ENCODE assay signal across 11 cellular contexts in the genomic region with DNA sequence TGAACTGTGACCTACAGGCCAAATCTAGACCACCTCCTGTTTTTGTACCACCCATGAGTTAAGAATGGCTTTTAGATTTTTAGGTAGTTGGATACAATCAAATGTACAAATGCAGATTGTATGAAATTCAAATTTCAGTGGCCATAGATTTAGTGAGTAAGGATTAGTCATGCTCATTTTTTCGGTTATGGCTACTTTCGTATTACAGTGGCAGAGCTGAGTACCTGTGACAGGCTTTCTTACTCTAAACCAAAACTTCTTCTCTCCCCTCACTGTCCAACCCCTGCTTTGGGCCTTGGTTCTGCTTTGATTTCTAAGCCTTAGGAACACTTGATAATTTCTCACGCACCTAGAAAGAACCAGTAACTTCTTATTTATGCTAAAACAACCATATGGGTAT.
DNase-seq lines count a peak whose midpoint lies in the region; ATAC-seq, FAIRE-seq and TF ChIP-seq lines count a peak whose summit lies in the region.
"Had no signal": no experiment of that assay in that cellular context is flagged by ENCODE, and none has a peak within 500 bp of the region (broad histone marks: within the 10 kb centered on the region; RNA-seq: fewer than 3 reads in every experiment).

No MANE protein-coding gene starts in this region.

- peak overlapping the region; percentile 60 for H3K4me2 ChIP-seq in GM12878 (ENCODE audit: control insufficient read depth, insufficient read depth)
- H3K4me2 ChIP-seq in trophoblast cell (ENCODE audit: low read length) = no peak overlapping the region
- H3K4me2 ChIP-seq: neural progenitor cell had no signal

- CTCF ChIA-PET in GM12878 (lab: Yijun Ruan, JAX) = interaction anchor here (0.7 to 6.0 kb wide), 7 partner anchors 11 to 193 kb away, joined by 3 to 36 read pairs (median 5); no protein-coding TSS in a partner anchor

- H3K18ac ChIP-seq in trophoblast cell (ENCODE audit: low read length) = no peak overlapping the region

- H3K4me1 ChIP-seq in GM12878 (ENCODE audit: control insufficient read depth, insufficient read depth, low read length) (peaks cover 46% of the 10 kb centered on the region), trophoblast cell (ENCODE audit: control insufficient read depth in 1 of 2, insufficient read depth in 2 of 2, low read length in 2 of 2) (peaks cover 10 to 15% of the 10 kb centered on the region in 2 experiments)

- POLR2A ChIA-PET in GM12878 (lab: Charles Lee) = interaction anchor here (0.9 to 8.6 kb wide), 8 partner anchors 11 to 33 kb away, joined by 3 to 126 read pairs (median 6); no protein-coding TSS in a partner anchor

- BruUV-seq in GM12878 (replicated peaks; lab: Mats Ljungman, UMichigan) = no TSS peak

- H2BK12ac ChIP-seq in trophoblast cell (ENCODE audit: low read length) = no peak overlapping the region

- TF ChIP-seq POLR2A in GM12878 (IDR thresholded peaks at IDR 0.05; ENCODE audit: low read depth, low read length) = no peak

- no peak overlapping the region for H3K4me3 ChIP-seq in GM12878
- H3K4me3 ChIP-seq in trophoblast cell (ENCODE audit: low read depth, low read length) = no peak overlapping the region
- H3K4me3 ChIP-seq: neural progenitor cell had no signal

- H2AK5ac ChIP-seq in trophoblast cell (ENCODE audit: low read length) = no peak overlapping the region

- no peaks in the 10 kb centered on the region for H3K36me3 ChIP-seq in GM12878 (ENCODE audit: control insufficient read depth in 2 of 2, insufficient read depth in 2 of 2, low read length in 1 of 2)
- H3K36me3 ChIP-seq in trophoblast cell (ENCODE audit: control insufficient read depth in 1 of 2, insufficient read depth in 2 of 2, low read length in 2 of 2) = no peaks in the 10 kb centered on the region

- H3K27ac Mint-ChIP-seq in stimulated activated naive CD8-positive, alpha-beta T cell treated with anti-CD3 and anti-CD28 coated beads, Interleukin-15, amount 100 ng/mL, for 72 hours = peak overlapping the region in 1 of 2 donors; percentile 12
- H3K27ac Mint-ChIP-seq: neural progenitor cell had no signal

- TF ChIP-seq CTCF in GM12878 (IDR thresholded peaks at IDR 0.05 in 2 of 3, conservative IDR thresholded peaks at IDR 0.05 in 1 of 3; ENCODE audit: control insufficient read depth in 2 of 3, extremely low read depth in 1 of 3, insufficient read depth in 1 of 3, low read depth in 3 of 3, low read length in 3 of 3) = no peak

- in situ Hi-C loops in GM12878 (cut with MboI) = no loop called here

- TF ChIP-seq RAD21 in GM12878 (IDR thresholded peaks at IDR 0.05; ENCODE audit: insufficient read depth, low read depth, low read length) = no peak

- H4K12ac ChIP-seq in trophoblast cell (ENCODE audit: low read depth, low read length) = no peak overlapping the region

- peaks cover 9% of the 10 kb centered on the region; the same call in 2 of the 3 replicates for H3K9me3 ChIP-seq in GM12878 (replicated peaks; ENCODE audit: control insufficient read depth, insufficient read depth, low read length)
- no peaks in the 10 kb centered on the region for H3K9me3 ChIP-seq in trophoblast cell (ENCODE audit: insufficient read depth, low read depth, low read length)

- no peak overlapping the region for H3K23ac ChIP-seq in trophoblast cell (ENCODE audit: low read length)

- FAIRE-seq in GM12878 (lab: Jason Lieb, UNC) = no peak

- H3K79me2 ChIP-seq in GM12878 (ENCODE audit: control insufficient read depth, insufficient read depth, low read length) (no peaks in the 10 kb centered on the region), trophoblast cell (ENCODE audit: control insufficient read depth, insufficient read depth, low read length, poor library complexity) (no peaks in the 10 kb centered on the region)

- TF ChIP-seq EP300 in GM12878 (IDR thresholded peaks at IDR 0.05; ENCODE audit: borderline replicate concordance in 1 of 2, control insufficient read depth in 1 of 2, low read depth in 2 of 2, low read length in 2 of 2) = peak in 1 of 2 experiments; percentile 35; a peak in 1 of 4 replicates

- H2BK120ac ChIP-seq in trophoblast cell (ENCODE audit: insufficient read depth, low read length, poor library complexity) = no peak overlapping the region

- no peaks in the 10 kb centered on the region for H3K27me3 Mint-ChIP-seq in stimulated activated naive CD8-positive, alpha-beta T cell treated with anti-CD3 and anti-CD28 coated beads, Interleukin-15, amount 100 ng/mL, for 72 hours

- intact Hi-C loops in GM12878 (cut with micrococcal nuclease; ENCODE audit: unreplicated experiment) = no loop called here

- no peak overlapping the region for H4K8ac ChIP-seq in trophoblast cell (ENCODE audit: low read depth, low read length)

- no peak overlapping the region for H3K4ac ChIP-seq in trophoblast cell (ENCODE audit: low read depth, low read length)

- H3K27me3 ChIP-seq in GM12878 (replicated peaks in 1 of 2; ENCODE audit: control insufficient read depth in 2 of 2, insufficient read depth in 2 of 2, low read length in 1 of 2) = no peaks in the 10 kb centered on the region
- H3K27me3 ChIP-seq in trophoblast cell (ENCODE audit: insufficient read depth, low read length) = no peaks in the 10 kb centered on the region
- H3K27me3 ChIP-seq: neural progenitor cell had no signal

- H2BK5ac ChIP-seq in trophoblast cell (ENCODE audit: low read depth, low read length, poor library complexity) = no peak overlapping the region

- H3K27ac ChIP-seq in GM12878 (ENCODE audit: control insufficient read depth, insufficient read depth) (peak overlapping the region; percentile 73), trophoblast cell (ENCODE audit: low read depth, low read length) (no peak overlapping the region)
- H3K27ac ChIP-seq: neural progenitor cell had no signal

- DNase-seq in activated CD4-positive, CD25-positive, alpha-beta regulatory T cell treated with anti-CD3 and anti-CD28 coated beads, Interleukin-2, amount 50 U/mL, for 72 hours = no peak
- DNase-seq in GM12878 (ENCODE audit: low read depth, low spot score) = no peak
- DNase-seq in stimulated activated naive CD8-positive, alpha-beta T cell treated with anti-CD3 and anti-CD28 coated beads, Interleukin-15, amount 100 ng/mL, for 72 hours = no peak
- DNase-seq in trophoblast cell = no peak
- no peak for DNase-seq in kidney glomerular epithelial cell (lab: John Stamatoyannopoulos, UW)
- no peak for DNase-seq in MV-4-11 (lab: John Stamatoyannopoulos, UW)
- DNase-seq: H9, OCI-M1 had no signal

- H3K9ac ChIP-seq in GM12878 (ENCODE audit: control insufficient read depth, insufficient read depth, low read length) = no peak overlapping the region; the same call in 1 of the 2 replicates
- H3K9ac ChIP-seq in trophoblast cell (ENCODE audit: low read length) = no peak overlapping the region
- H3K9ac ChIP-seq: neural progenitor cell had no signal

- no peak overlapping the region for H3K14ac ChIP-seq in trophoblast cell (ENCODE audit: low read length)

- peaks cover 3% of the 10 kb centered on the region for H3K79me1 ChIP-seq in trophoblast cell (ENCODE audit: low read length)

- SMC1A ChIA-PET in GM12878 (lab: Charles Lee; ENCODE audit: uncharacterized antibody, unreplicated experiment) = interaction anchor here (0.7 to 12.4 kb wide), 14 partner anchors 10 to 267 kb away, joined by 3 to 178 read pairs (median 6); no protein-coding TSS in a partner anchor

- H4K20me1 ChIP-seq in GM12878 (ENCODE audit: control insufficient read depth, insufficient read depth) = no peaks in the 10 kb centered on the region

- no peak overlapping the region for H4K91ac ChIP-seq in trophoblast cell (ENCODE audit: low read depth, low read length)

- WGBS in GM12878 (ENCODE audit: insufficient coverage, insufficient replicate concordance, low lambda C conversion rate, missing lambda C conversion rate) = 16% methylated on average over 3 of the region's 3 CpGs
- no CpG with 5 or more reads among the region's 3 CpGs for WGBS in trophoblast cell (ENCODE audit: extremely low coverage, insufficient coverage, insufficient read length)

- peaks cover 0 to 5% of the 10 kb centered on the region in 2 donors for H3K9me3 Mint-ChIP-seq in stimulated activated naive CD8-positive, alpha-beta T cell treated with anti-CD3 and anti-CD28 coated beads, Interleukin-15, amount 100 ng/mL, for 72 hours

- H2AFZ ChIP-seq in GM12878 (ENCODE audit: control insufficient read depth, low read depth, low read length) (peak overlapping the region; percentile 55), trophoblast cell (ENCODE audit: insufficient read depth, low read length, poor library complexity) (no peak overlapping the region)

- ATAC-seq in activated CD4-positive, CD25-positive, alpha-beta regulatory T cell treated with anti-CD3 and anti-CD28 coated beads, Interleukin-2, amount 50 U/mL, for 24 hours = peak; percentile 50 to 58
- peak; percentile 61 for ATAC-seq in HG02870 (IDR thresholded peaks at IDR 0.05; ENCODE audit: unreplicated experiment)
- peak; percentile 84 for ATAC-seq in GM12878
- peak; percentile 72 for ATAC-seq in stimulated activated naive CD8-positive, alpha-beta T cell treated with anti-CD3 and anti-CD28 coated beads, Interleukin-15, amount 100 ng/mL, for 72 hours

- peaks cover 65% of the 10 kb centered on the region for H3K4me1 Mint-ChIP-seq in stimulated activated naive CD8-positive, alpha-beta T cell treated with anti-CD3 and anti-CD28 coated beads, Interleukin-15, amount 100 ng/mL, for 72 hours

- H3K4me3 Mint-ChIP-seq in stimulated activated naive CD8-positive, alpha-beta T cell treated with anti-CD3 and anti-CD28 coated beads, Interleukin-15, amount 100 ng/mL, for 72 hours = peak overlapping the region in 1 of 2 donors; percentile 32
- H3K4me3 Mint-ChIP-seq: H9, neural progenitor cell had no signal

- RAD21 ChIA-PET in GM12878 (lab: Charles Lee; ENCODE audit: unreplicated experiment) = interaction anchor here (1.2 to 12.0 kb wide), 9 partner anchors 11 to 243 kb away, joined by 3 to 165 read pairs (median 8); no protein-coding TSS in a partner anchor

TF ChIP-seq in GM12878, 131 proteins besides CTCF, POLR2A, EP300 and RAD21 (continues in another document):
- TF ChIP-seq, protein P1, sequence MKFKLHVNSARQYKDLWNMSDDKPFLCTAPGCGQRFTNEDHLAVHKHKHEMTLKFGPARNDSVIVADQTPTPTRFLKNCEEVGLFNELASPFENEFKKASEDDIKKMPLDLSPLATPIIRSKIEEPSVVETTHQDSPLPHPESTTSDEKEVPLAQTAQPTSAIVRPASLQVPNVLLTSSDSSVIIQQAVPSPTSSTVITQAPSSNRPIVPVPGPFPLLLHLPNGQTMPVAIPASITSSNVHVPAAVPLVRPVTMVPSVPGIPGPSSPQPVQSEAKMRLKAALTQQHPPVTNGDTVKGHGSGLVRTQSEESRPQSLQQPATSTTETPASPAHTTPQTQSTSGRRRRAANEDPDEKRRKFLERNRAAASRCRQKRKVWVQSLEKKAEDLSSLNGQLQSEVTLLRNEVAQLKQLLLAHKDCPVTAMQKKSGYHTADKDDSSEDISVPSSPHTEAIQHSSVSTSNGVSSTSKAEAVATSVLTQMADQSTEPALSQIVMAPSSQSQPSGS (IDR thresholded peaks at IDR 0.05; ENCODE audit: low read length) = peak; percentile 35; the same call in 1 of the 2 replicates
- TF ChIP-seq NFIC (IDR thresholded peaks at IDR 0.05; ENCODE audit: low read depth, low read length) = 0 out of 2 replicates have a peak, but pooled peaks have one; percentile 7
